Comparison of ENCODE assay signal across 26 cellular contexts in the genomic region with DNA sequence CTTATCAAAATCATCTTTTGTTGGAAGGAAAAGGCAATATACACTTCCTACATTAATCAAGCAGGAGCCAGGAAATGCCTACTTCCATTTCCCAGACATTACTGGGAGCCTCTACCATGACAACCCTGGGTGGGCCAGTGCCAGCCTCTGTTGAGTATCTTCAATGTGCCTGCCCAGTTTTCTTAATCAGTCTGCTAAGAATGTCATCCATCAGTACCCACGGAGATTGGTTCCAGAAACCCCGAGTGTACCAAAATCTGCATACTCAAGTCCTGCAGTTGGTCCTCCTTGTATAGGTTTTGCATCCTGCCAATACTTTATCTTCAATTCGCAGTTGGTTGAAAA.
DNase-seq lines count a peak whose midpoint lies in the region; ATAC-seq and TF ChIP-seq lines count a peak whose summit lies in the region.
"Had no signal": no experiment of that assay in that cellular context is flagged by ENCODE, and none has a peak within 500 bp of the region (broad histone marks: within the 10 kb centered on the region; RNA-seq: fewer than 3 reads in every experiment).

No MANE protein-coding gene starts in this region.

- peaks cover 13% of the 10 kb centered on the region for H3K4me1 Mint-ChIP-seq in osteocyte (ENCODE audit: unreplicated experiment)
- H3K4me1 Mint-ChIP-seq: activated naive CD8-positive, alpha-beta T cell treated with anti-CD3 and anti-CD28 coated beads, Interleukin-2, amount 10 ng/mL, durations not matched to agents 7 days and 5 days had no signal

- H3K36me3 Mint-ChIP-seq in osteocyte (ENCODE audit: unreplicated experiment), result peaks cover 9% of the 10 kb centered on the region
- H3K36me3 Mint-ChIP-seq: activated naive CD8-positive, alpha-beta T cell treated with anti-CD3 and anti-CD28 coated beads, Interleukin-2, amount 10 ng/mL, durations not matched to agents 7 days and 5 days had no signal

- H3K9me3 Mint-ChIP-seq in osteocyte (ENCODE audit: unreplicated experiment), result peaks cover 4% of the 10 kb centered on the region
- H3K9me3 Mint-ChIP-seq: activated CD8-positive, alpha-beta T cell treated with anti-CD3 and anti-CD28 coated beads for 36 hours; activated naive CD8-positive, alpha-beta T cell treated with anti-CD3 and anti-CD28 coated beads, Interleukin-2, amount 10 ng/mL, durations not matched to agents 7 days and 5 days; activated T-helper 2 cell treated with anti-CD3 and anti-CD28 coated beads, Interferon-gamma antibody, Interleukin-2, Interleukin-4, amounts not matched to agents 10 μg/mL and 5 μg/mL and 100 μg/mL, durations not matched to agents 14 hours and 24 hours and 36 hours; dendritic cell treated with granulocyte-macrophage colony-stimulating factor and Interleukin-4, amounts not matched to agents 40 ng/mL and 50 ng/mL, for 4 days had no signal

- ATAC-seq in GM18508 (IDR thresholded peaks at IDR 0.05; ENCODE audit: insufficient read depth, unreplicated experiment), result peak; percentile 17
- peak; percentile 18 for ATAC-seq in GM18909 (IDR thresholded peaks at IDR 0.05; ENCODE audit: poor library complexity, unreplicated experiment)
- ATAC-seq in GM21723 (IDR thresholded peaks at IDR 0.05; ENCODE audit: unreplicated experiment), result peak; percentile 7
- peak; percentile 21 for ATAC-seq in HG03457 (IDR thresholded peaks at IDR 0.05; ENCODE audit: unreplicated experiment)
- ATAC-seq: foreskin keratinocyte, T-helper 17 cell had no signal

- H3K27me3 Mint-ChIP-seq in osteocyte (ENCODE audit: unreplicated experiment), result no peaks in the 10 kb centered on the region
- H3K27me3 Mint-ChIP-seq: activated CD8-positive, alpha-beta T cell treated with anti-CD3 and anti-CD28 coated beads for 36 hours; activated naive CD8-positive, alpha-beta T cell treated with anti-CD3 and anti-CD28 coated beads, Interleukin-2, amount 10 ng/mL, durations not matched to agents 7 days and 5 days; dendritic cell treated with granulocyte-macrophage colony-stimulating factor and Interleukin-4, amounts not matched to agents 40 ng/mL and 50 ng/mL, for 4 days; T-helper 17 cell had no signal

- no peak for TF ChIP-seq CTCF in osteocyte (IDR thresholded peaks at IDR 0.05)

- DNase-seq in C1 segment of cervical spinal cord (lab: John Stamatoyannopoulos, UW), result no peak
- DNase-seq in NCI-H2171 treated with DMSO at 0.1 percent for 48 hours (lab: John Stamatoyannopoulos, UW), result no peak
- no peak for DNase-seq in HK-2 (ENCODE audit: unreplicated experiment)
- no peak for DNase-seq in osteocyte (ENCODE audit: extremely low spot score, unreplicated experiment)
- DNase-seq: activated CD4-positive, alpha-beta T cell treated with anti-CD3 and anti-CD28 coated beads for 1 hour; activated naive CD8-positive, alpha-beta T cell treated with anti-CD3 and anti-CD28 coated beads, Interleukin-2, amount 10 ng/mL, durations not matched to agents 7 days and 5 days; Caco-2; central memory CD4-positive, alpha-beta T cell; foreskin keratinocyte; GF-D8; GOT3; Karpas-422; left cardiac atrium; NCI-H1436 treated with DMSO at 0.1 percent for 48 hours; NCI-H2107; psoas muscle; SK-N-SH; stimulated activated naive CD4-positive, alpha-beta T cell treated with Interleukin-2 at 50 U/mL for 16 hours; T-helper 17 cell had no signal

- no peak overlapping the region for H3K4me3 Mint-ChIP-seq in osteocyte (ENCODE audit: unreplicated experiment)
- H3K4me3 Mint-ChIP-seq: activated CD8-positive, alpha-beta T cell treated with anti-CD3 and anti-CD28 coated beads for 36 hours; activated naive CD8-positive, alpha-beta T cell treated with anti-CD3 and anti-CD28 coated beads, Interleukin-2, amount 10 ng/mL, durations not matched to agents 7 days and 5 days; dendritic cell treated with granulocyte-macrophage colony-stimulating factor and Interleukin-4, amounts not matched to agents 40 ng/mL and 50 ng/mL, for 4 days; T-helper 17 cell had no signal

- no peak overlapping the region for H3K27ac Mint-ChIP-seq in osteocyte (ENCODE audit: unreplicated experiment)
- H3K27ac Mint-ChIP-seq: activated CD8-positive, alpha-beta T cell treated with anti-CD3 and anti-CD28 coated beads for 36 hours; activated naive CD8-positive, alpha-beta T cell treated with anti-CD3 and anti-CD28 coated beads, Interleukin-2, amount 10 ng/mL, durations not matched to agents 7 days and 5 days; activated T-helper 2 cell treated with anti-CD3 and anti-CD28 coated beads, Interferon-gamma antibody, Interleukin-2, Interleukin-4, amounts not matched to agents 10 μg/mL and 5 μg/mL and 100 μg/mL, durations not matched to agents 14 hours and 24 hours and 36 hours; dendritic cell treated with granulocyte-macrophage colony-stimulating factor and Interleukin-4, amounts not matched to agents 40 ng/mL and 50 ng/mL, for 4 days; T-helper 17 cell had no signal
